Comparison of ENCODE assay signal across 1 cellular context in genomic region chr1:224940735-224941134, GRCh38. TPM values are rescaled to one million over a fixed set of nuclear protein-coding genes. Genes with fewer than 3 reads are reported as not detected.
"Had no signal": no experiment of that assay in that cellular context is flagged by ENCODE, and none has a peak within 500 bp of the region (broad histone marks: within the 10 kb centered on the region; RNA-seq: fewer than 3 reads in every experiment).

No MANE protein-coding gene starts in this region.

RNA-seq across cellular contexts. Expression of gene DNAH14, which starts 11.3 kb away (rescaled TPM):
- total RNA-seq: H4 had no signal
